Comparison of ENCODE assay signal across 18 cellular contexts in the genomic region with DNA sequence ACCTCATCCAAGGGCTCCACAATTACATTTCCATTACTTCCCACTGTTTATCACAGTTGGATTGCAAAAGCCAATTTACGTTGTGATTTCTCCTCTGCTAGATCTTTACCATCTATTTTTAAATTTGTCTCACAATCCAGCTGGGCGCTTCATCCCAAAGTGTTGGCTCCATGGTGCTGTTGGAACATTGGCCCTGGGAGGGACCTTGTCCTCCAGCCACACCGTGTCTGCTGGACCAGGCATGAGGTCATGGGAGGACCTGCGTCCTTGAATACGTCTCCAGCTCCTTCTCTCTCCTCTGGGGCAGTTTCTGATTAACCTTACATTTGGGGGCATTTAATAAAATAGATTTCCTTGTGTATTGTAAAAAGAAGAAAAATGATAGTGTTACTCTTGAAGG.
DNase-seq lines count a peak whose midpoint lies in the region; ATAC-seq and TF ChIP-seq lines count a peak whose summit lies in the region.
"Had no signal": no experiment of that assay in that cellular context is flagged by ENCODE, and none has a peak within 500 bp of the region (broad histone marks: within the 10 kb centered on the region; RNA-seq: fewer than 3 reads in every experiment).

No MANE protein-coding gene starts in this region.

- H3K27ac ChIP-seq in IMR-90 (ENCODE audit: insufficient read depth, low read length) (no peak overlapping the region), adrenal gland (no peak overlapping the region), aorta (ENCODE audit: low read depth in 1 of 2, low read length in 2 of 2) (no peak overlapping the region)
- H3K27ac ChIP-seq: BLaER1 had no signal

- CTCF ChIA-PET in IMR-90 (lab: Yijun Ruan, JAX), result no interaction called here

- 0 out of 2 replicates have a peak overlapping the region, but pooled peaks have one; percentile 22 for H3K4ac ChIP-seq in IMR-90 (ENCODE audit: low read depth, low read length)

- H3K9ac ChIP-seq in IMR-90 (ENCODE audit: low read depth, low read length), result no peak overlapping the region
- H3K9ac ChIP-seq: BLaER1 had no signal

- no peak overlapping the region for H4K8ac ChIP-seq in IMR-90 (ENCODE audit: low read depth in 2 of 2, low read length in 2 of 2)

- H3K4me2 ChIP-seq in IMR-90 (ENCODE audit: low read depth, low read length), result no peak overlapping the region
- H3K4me2 ChIP-seq: BLaER1 had no signal

- H4K20me1 ChIP-seq in IMR-90 (ENCODE audit: insufficient read depth, low read length), result no peaks in the 10 kb centered on the region
- H4K20me1 ChIP-seq: BLaER1 had no signal

- peaks cover 5% of the 10 kb centered on the region for H3K4me1 ChIP-seq in IMR-90 (ENCODE audit: control insufficient read depth, insufficient read depth, low read length)
- H3K4me1 ChIP-seq in adrenal gland (replicated peaks in 1 of 2), result no peaks in the 10 kb centered on the region
- peaks cover 0 to 4% of the 10 kb centered on the region in 2 donors for H3K4me1 ChIP-seq in aorta (ENCODE audit: control insufficient read depth in 1 of 2, insufficient read depth in 2 of 2, low read length in 2 of 2)
- H3K4me1 ChIP-seq: BE2C, BLaER1, Caco-2 had no signal

- ATAC-seq in IMR-90 (ENCODE audit: low read depth) (no peak), aorta (ENCODE audit: low FRiP score) (no peak)
- ATAC-seq: CD8-positive, alpha-beta T cell; GM12878 had no signal

- no peak for TF ChIP-seq CTCF in IMR-90 (conservative IDR thresholded peaks at IDR 0.05; ENCODE audit: low read depth, low read length)
- no peak for TF ChIP-seq CTCF in adrenal gland (IDR thresholded peaks at IDR 0.05)

- DNase-seq in IMR-90, result no peak
- peak in 4 of 7 donors; percentile 24 to 35 (median 34) for DNase-seq in adrenal gland
- peak; percentile 11 for DNase-seq in superior temporal gyrus (ENCODE audit: extremely low spot score)
- no peak for DNase-seq in aorta
- DNase-seq in GM03348 (ENCODE audit: low spot score), result no peak
- DNase-seq in CD1c-positive myeloid dendritic cell (ENCODE audit: extremely low spot score), result no peak
- DNase-seq: 8988T; ACHN; BE2C; C1 segment of cervical spinal cord; Caco-2; Calu3; CD4-positive, alpha-beta T cell; CD8-positive, alpha-beta T cell; DMS79 treated with DMSO at 0.1 percent for 48 hours; GF-D8 had no signal

- TF ChIP-seq POLR2A in IMR-90 (IDR thresholded peaks at IDR 0.05; ENCODE audit: low read depth, low read length) (no peak), adrenal gland (IDR thresholded peaks at IDR 0.05) (no peak)

- no peak for TF ChIP-seq RAD21 in IMR-90 (IDR thresholded peaks at IDR 0.05; ENCODE audit: low read length)

- H2BK20ac ChIP-seq in IMR-90 (ENCODE audit: low read depth, low read length), result 0 out of 2 replicates have a peak overlapping the region, but pooled peaks have one; percentile 23

- POLR2A ChIA-PET in IMR-90 (lab: Charles Lee; ENCODE audit: unreplicated experiment), result no interaction called here

- peak overlapping the region; percentile 31; the same call in 1 of the 2 replicates for H4K91ac ChIP-seq in IMR-90 (ENCODE audit: insufficient read depth, low read depth, low read length)

- H2BK120ac ChIP-seq in IMR-90 (ENCODE audit: low read depth, low read length), result no peak overlapping the region

- H3K27me3 ChIP-seq in IMR-90 (ENCODE audit: control insufficient read depth, insufficient read depth, low read length) (no peaks in the 10 kb centered on the region), adrenal gland (no peaks in the 10 kb centered on the region), aorta (ENCODE audit: control insufficient read depth in 1 of 2, insufficient read depth in 2 of 2, low read length in 1 of 2) (no peaks in the 10 kb centered on the region)
- H3K27me3 ChIP-seq: BLaER1 had no signal

- no peak overlapping the region for H3K14ac ChIP-seq in IMR-90 (replicated peaks; ENCODE audit: low read depth, low read length)

- no peak overlapping the region for H3K18ac ChIP-seq in IMR-90 (ENCODE audit: low read depth, low read length)

- intact Hi-C loops in IMR-90 (cut with micrococcal nuclease), result no loop called here
- intact Hi-C loops in adrenal gland (cut with DNase I), result no loop called here
- intact Hi-C loops in aorta (cut with DNase I), result loop anchor here in 1 of 2 donors (5.0 kb wide), 1 partner anchor 49 kb away; no protein-coding TSS in a partner anchor

- dilution Hi-C loops in IMR-90 (cut with HindIII; ENCODE audit: low sequenced_read_pairs, unreplicated experiment), result no loop called here

- in situ Hi-C loops in IMR-90 (cut with MboI; ENCODE audit: low sequenced_read_pairs), result no loop called here

- H3K36me3 ChIP-seq in IMR-90 (ENCODE audit: control insufficient read depth, insufficient read depth, low read length), result no peaks in the 10 kb centered on the region
- H3K36me3 ChIP-seq in adrenal gland (replicated peaks in 1 of 2), result no peaks in the 10 kb centered on the region
- no peaks in the 10 kb centered on the region for H3K36me3 ChIP-seq in aorta (ENCODE audit: control insufficient read depth in 1 of 2, insufficient read depth in 2 of 2, low read length in 1 of 2)
- H3K36me3 ChIP-seq: BE2C, BLaER1 had no signal

- H2BK15ac ChIP-seq in IMR-90 (ENCODE audit: low read depth, low read length), result no peak overlapping the region

- no TSS peak for BruUV-seq in IMR-90 (replicated peaks; lab: Mats Ljungman, UMichigan)

- no peak overlapping the region for H4K5ac ChIP-seq in IMR-90 (ENCODE audit: low read depth, low read length)

- no peak overlapping the region for H2AK9ac ChIP-seq in IMR-90 (replicated peaks; ENCODE audit: low read depth, low read length, poor library complexity)

- no peak overlapping the region for H3K56ac ChIP-seq in IMR-90 (ENCODE audit: extremely low read depth, insufficient read depth, low read length)

- 60% methylated on average over 1 of the region's 5 CpGs; no CpG with 5 or more reads in 1 of the 2 experiments for WGBS in IMR-90 (ENCODE audit: extremely low coverage in 2 of 2, insufficient read length in 1 of 2), 2 experiments
- WGBS in adrenal gland, 4 donors, result 33 to 47% (median 42%) methylated on average over 5 of the region's 5 CpGs
- 3 to 6% methylated on average over 5 of the region's 5 CpGs for WGBS in aorta, 2 donors

- H3K9me1 ChIP-seq in IMR-90 (ENCODE audit: insufficient read depth, low read length), result peaks cover 10% of the 10 kb centered on the region

- no peaks in the 10 kb centered on the region for H3K79me1 ChIP-seq in IMR-90 (ENCODE audit: low read depth in 1 of 2, low read length in 2 of 2)

- no peak overlapping the region for H2BK5ac ChIP-seq in IMR-90 (ENCODE audit: low read depth, low read length, poor library complexity, severe bottlenecking)

- H3K9me3 ChIP-seq in IMR-90 (ENCODE audit: control insufficient read depth, insufficient read depth, low read length) (peaks cover 4% of the 10 kb centered on the region), adrenal gland (replicated peaks in 1 of 3) (no peaks in the 10 kb centered on the region), aorta (ENCODE audit: control insufficient read depth, low read length) (peaks cover 2% of the 10 kb centered on the region)
- H3K9me3 ChIP-seq: BE2C, BLaER1, Caco-2 had no signal

- H3K23ac ChIP-seq in IMR-90 (ENCODE audit: low read depth, low read length), result no peak overlapping the region

- H3K4me3 ChIP-seq in IMR-90 (ENCODE audit: insufficient read depth, low read depth, low read length) (no peak overlapping the region), adrenal gland (no peak overlapping the region), aorta (ENCODE audit: low read length in 2 of 2) (no peak overlapping the region)
- H3K4me3 ChIP-seq: BLaER1, GM12878 had no signal

- 0 out of 2 replicates have a peak overlapping the region, but pooled peaks have one; percentile 36 for H2AK5ac ChIP-seq in IMR-90 (ENCODE audit: low read depth, low read length)

- no peak overlapping the region for H2AFZ ChIP-seq in IMR-90 (replicated peaks; ENCODE audit: low read length, poor library complexity)

TF ChIP-seq in IMR-90, 13 proteins besides CTCF, POLR2A, EP300 and RAD21:
- TF ChIP-seq RFX5 (IDR thresholded peaks at IDR 0.05; ENCODE audit: low read depth, low read length) (no peak), BHLHE40 (IDR thresholded peaks at IDR 0.05; ENCODE audit: low read depth, low read length) (no peak), MXI1 (IDR thresholded peaks at IDR 0.05; ENCODE audit: borderline replicate concordance, low read depth, low read length) (no peak), MAFK (IDR thresholded peaks at IDR 0.05; ENCODE audit: low read depth, low read length) (no peak), CHD1 (IDR thresholded peaks at IDR 0.05; ENCODE audit: low read depth, low read length) (no peak), FOS (IDR thresholded peaks at IDR 0.05; ENCODE audit: low read depth, low read length) (no peak)
- TF ChIP-seq, protein P1, sequence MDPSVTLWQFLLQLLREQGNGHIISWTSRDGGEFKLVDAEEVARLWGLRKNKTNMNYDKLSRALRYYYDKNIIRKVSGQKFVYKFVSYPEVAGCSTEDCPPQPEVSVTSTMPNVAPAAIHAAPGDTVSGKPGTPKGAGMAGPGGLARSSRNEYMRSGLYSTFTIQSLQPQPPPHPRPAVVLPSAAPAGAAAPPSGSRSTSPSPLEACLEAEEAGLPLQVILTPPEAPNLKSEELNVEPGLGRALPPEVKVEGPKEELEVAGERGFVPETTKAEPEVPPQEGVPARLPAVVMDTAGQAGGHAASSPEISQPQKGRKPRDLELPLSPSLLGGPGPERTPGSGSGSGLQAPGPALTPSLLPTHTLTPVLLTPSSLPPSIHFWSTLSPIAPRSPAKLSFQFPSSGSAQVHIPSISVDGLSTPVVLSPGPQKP (IDR thresholded peaks at IDR 0.05; ENCODE audit: borderline replicate concordance, low read depth, low read length), result no peak
- TF ChIP-seq, protein P2, sequence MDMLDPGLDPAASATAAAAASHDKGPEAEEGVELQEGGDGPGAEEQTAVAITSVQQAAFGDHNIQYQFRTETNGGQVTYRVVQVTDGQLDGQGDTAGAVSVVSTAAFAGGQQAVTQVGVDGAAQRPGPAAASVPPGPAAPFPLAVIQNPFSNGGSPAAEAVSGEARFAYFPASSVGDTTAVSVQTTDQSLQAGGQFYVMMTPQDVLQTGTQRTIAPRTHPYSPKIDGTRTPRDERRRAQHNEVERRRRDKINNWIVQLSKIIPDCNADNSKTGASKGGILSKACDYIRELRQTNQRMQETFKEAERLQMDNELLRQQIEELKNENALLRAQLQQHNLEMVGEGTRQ (IDR thresholded peaks at IDR 0.05; ENCODE audit: low read depth, low read length), result no peak

Comparison
In these comparisons a context has a peak if more than half of its experiments do, and no peak if none do; other contexts are left out.
1. DNase-seq: peak in adrenal gland (4 of 7) and superior temporal gyrus (single experiment); none in IMR-90 (single experiment), aorta (0 of 2), GM03348 (single experiment) and CD1c-positive myeloid dendritic cell (single experiment).